Comparison of ENCODE assay signal across 8 cellular contexts in genomic region chr15:74365619-74366445, GRCh38. TPM values are rescaled to one million over a fixed set of nuclear protein-coding genes. Genes with fewer than 3 reads are reported as not detected.
DNase-seq lines count a peak whose midpoint lies in the region; ATAC-seq, FAIRE-seq and TF ChIP-seq lines count a peak whose summit lies in the region.

No MANE protein-coding gene starts in this region.

- FAIRE-seq in astrocyte (lab: Jason Lieb, UNC): no peak

- TF ChIP-seq CTCF in HL-60 (IDR thresholded peaks at IDR 0.05; ENCODE audit: insufficient read depth, low read length) (no peak), astrocyte (IDR thresholded peaks at IDR 0.05; ENCODE audit: insufficient read depth, low read depth, low read length) (no peak)

- peak overlapping the region; percentile 39 for H3K4me3 ChIP-seq in HL-60 (replicated peaks; ENCODE audit: insufficient read depth, low read length)
- H3K4me3 ChIP-seq in astrocyte (ENCODE audit: insufficient read depth, low read depth, low read length): peak overlapping the region; percentile 56
- peak overlapping the region; percentile 72 for H3K4me3 ChIP-seq in iPS-20b (ENCODE audit: low read length)
- H3K4me3 ChIP-seq in skeletal muscle tissue (ENCODE audit: low read length in 3 of 3): peak overlapping the region; percentile 66 to 79 (median 76)

- peaks cover 1% of the 10 kb centered on the region for H3K9me3 Mint-ChIP-seq in astrocyte (ENCODE audit: unreplicated experiment)

- H2AFZ ChIP-seq in astrocyte (ENCODE audit: low read depth, low read length): peak overlapping the region; percentile 96

- H3K4me3 Mint-ChIP-seq in astrocyte (ENCODE audit: unreplicated experiment): peak overlapping the region; percentile 68

- peak overlapping the region; percentile 62 for H3K27ac Mint-ChIP-seq in astrocyte (ENCODE audit: unreplicated experiment)

- no peak for ATAC-seq in HG03039 (IDR thresholded peaks at IDR 0.05; ENCODE audit: unreplicated experiment)
- ATAC-seq in GM21367 (IDR thresholded peaks at IDR 0.05; ENCODE audit: unreplicated experiment): no peak

- H3K36me3 Mint-ChIP-seq in astrocyte (ENCODE audit: low read depth, unreplicated experiment): no peaks in the 10 kb centered on the region

- no peaks in the 10 kb centered on the region for H3K79me2 ChIP-seq in astrocyte (ENCODE audit: insufficient read depth, low read length)

- peaks cover 8% of the 10 kb centered on the region for H3K4me1 ChIP-seq in astrocyte (ENCODE audit: insufficient read depth, low read length)
- peaks cover 10% of the 10 kb centered on the region; the same call in 1 of the 2 replicates for H3K4me1 ChIP-seq in iPS-20b (ENCODE audit: insufficient read depth, low read length)
- peaks cover 6% of the 10 kb centered on the region in 3 donors for H3K4me1 ChIP-seq in skeletal muscle tissue (ENCODE audit: control insufficient read depth in 3 of 3, insufficient read depth in 3 of 3, low read length in 3 of 3)

- H4K20me1 ChIP-seq in astrocyte (ENCODE audit: insufficient read depth, low read length): no peaks in the 10 kb centered on the region

- H3K9me3 ChIP-seq in astrocyte (ENCODE audit: insufficient read depth, low read depth, low read length) (no peaks in the 10 kb centered on the region), iPS-20b (ENCODE audit: insufficient read depth, low read depth, low read length) (no peaks in the 10 kb centered on the region), skeletal muscle tissue (ENCODE audit: control insufficient read depth in 3 of 3, low read length in 3 of 3) (no peaks in the 10 kb centered on the region)

- no peak overlapping the region for H3K27ac ChIP-seq in HL-60 (replicated peaks)
- H3K27ac ChIP-seq in astrocyte (ENCODE audit: low read depth, low read length): no peak overlapping the region
- no peak overlapping the region for H3K27ac ChIP-seq in iPS-20b (ENCODE audit: low read length)
- H3K27ac ChIP-seq in skeletal muscle tissue (ENCODE audit: low read depth, low read length): peak overlapping the region; percentile 30

- H3K4me1 Mint-ChIP-seq in astrocyte (ENCODE audit: low read depth, unreplicated experiment): peaks cover 3% of the 10 kb centered on the region

- H3K36me3 ChIP-seq in astrocyte (ENCODE audit: insufficient read depth, low read length) (no peaks in the 10 kb centered on the region), iPS-20b (ENCODE audit: insufficient read depth, low read depth, low read length) (no peaks in the 10 kb centered on the region), skeletal muscle tissue (ENCODE audit: control insufficient read depth in 3 of 3, insufficient read depth in 3 of 3, low read length in 3 of 3) (no peaks in the 10 kb centered on the region)

- H3K9ac ChIP-seq in astrocyte (ENCODE audit: low read length): peak overlapping the region; percentile 73
- peak overlapping the region; percentile 73; the same call in 1 of the 2 replicates for H3K9ac ChIP-seq in iPS-20b (ENCODE audit: low read depth, low read length)
- H3K9ac ChIP-seq in skeletal muscle tissue (ENCODE audit: low read depth in 1 of 3, low read length in 3 of 3): peak overlapping the region; percentile 75 to 87 (median 81)

- peaks cover 10% of the 10 kb centered on the region for H3K27me3 Mint-ChIP-seq in astrocyte (ENCODE audit: low read depth, unreplicated experiment)

- H3K27me3 ChIP-seq in HL-60 (ENCODE audit: insufficient read depth, poor library complexity, severe bottlenecking): peaks cover 59% of the 10 kb centered on the region
- peaks cover 7% of the 10 kb centered on the region for H3K27me3 ChIP-seq in astrocyte (ENCODE audit: insufficient read depth, low read length)
- H3K27me3 ChIP-seq in iPS-20b (ENCODE audit: insufficient read depth, low read length): peaks cover 30% of the 10 kb centered on the region
- peaks cover 0 to 3% (median 0%) of the 10 kb centered on the region in 3 donors for H3K27me3 ChIP-seq in skeletal muscle tissue (ENCODE audit: control insufficient read depth in 3 of 3, insufficient read depth in 3 of 3, low read length in 3 of 3)

- H3K4me2 ChIP-seq in astrocyte (ENCODE audit: low read length): peak overlapping the region; percentile 90

- peak in 1 of 2 experiments; percentile 14 for DNase-seq in HL-60 (ENCODE audit: low read depth in 1 of 2, low spot score in 1 of 2)
- DNase-seq in astrocyte (ENCODE audit: low read depth): no peak
- no peak for DNase-seq in NOMO-1 treated with dmso at 0.1 percent for 144 hours (lab: John Stamatoyannopoulos, UW; ENCODE audit: unreplicated experiment)
- DNase-seq in NCI-H1694 treated with DMSO at 0.1 percent for 48 hours (lab: John Stamatoyannopoulos, UW): no peak

RNA-seq across cellular contexts. Expression of gene CYP11A1, which starts 1.6 kb away (rescaled TPM):
- total RNA-seq in astrocyte: 0.43 and 0.60 TPM in 2 replicates
- 0.52 TPM for total RNA-seq in skeletal muscle tissue
